ENCODE assay signal across 1 cellular context in the genomic region with DNA sequence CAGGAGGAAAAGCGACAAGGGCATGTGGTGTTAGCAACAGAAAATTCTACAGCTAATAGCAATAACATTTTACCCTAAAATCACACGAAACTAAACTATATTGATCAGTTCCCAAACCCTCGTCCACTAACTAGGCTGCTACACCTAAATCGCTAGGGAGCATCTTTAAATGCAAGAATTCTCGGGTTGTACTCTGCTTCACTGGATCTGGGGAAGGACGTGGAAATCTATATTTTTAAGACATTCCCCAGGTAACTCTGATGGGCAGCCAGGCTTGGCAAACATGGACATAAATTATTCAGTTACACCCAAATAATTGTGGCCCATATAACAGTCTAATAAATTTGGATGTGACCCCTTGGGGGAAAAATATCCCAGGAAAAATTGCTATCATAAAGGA.
TF ChIP-seq lines count a peak whose summit lies in the region.

No MANE protein-coding gene starts in this region.

TF ChIP-seq in GM23338, 12 proteins besides CTCF, POLR2A, EP300 and RAD21 (continued from another document):
- TF ChIP-seq, protein P1, sequence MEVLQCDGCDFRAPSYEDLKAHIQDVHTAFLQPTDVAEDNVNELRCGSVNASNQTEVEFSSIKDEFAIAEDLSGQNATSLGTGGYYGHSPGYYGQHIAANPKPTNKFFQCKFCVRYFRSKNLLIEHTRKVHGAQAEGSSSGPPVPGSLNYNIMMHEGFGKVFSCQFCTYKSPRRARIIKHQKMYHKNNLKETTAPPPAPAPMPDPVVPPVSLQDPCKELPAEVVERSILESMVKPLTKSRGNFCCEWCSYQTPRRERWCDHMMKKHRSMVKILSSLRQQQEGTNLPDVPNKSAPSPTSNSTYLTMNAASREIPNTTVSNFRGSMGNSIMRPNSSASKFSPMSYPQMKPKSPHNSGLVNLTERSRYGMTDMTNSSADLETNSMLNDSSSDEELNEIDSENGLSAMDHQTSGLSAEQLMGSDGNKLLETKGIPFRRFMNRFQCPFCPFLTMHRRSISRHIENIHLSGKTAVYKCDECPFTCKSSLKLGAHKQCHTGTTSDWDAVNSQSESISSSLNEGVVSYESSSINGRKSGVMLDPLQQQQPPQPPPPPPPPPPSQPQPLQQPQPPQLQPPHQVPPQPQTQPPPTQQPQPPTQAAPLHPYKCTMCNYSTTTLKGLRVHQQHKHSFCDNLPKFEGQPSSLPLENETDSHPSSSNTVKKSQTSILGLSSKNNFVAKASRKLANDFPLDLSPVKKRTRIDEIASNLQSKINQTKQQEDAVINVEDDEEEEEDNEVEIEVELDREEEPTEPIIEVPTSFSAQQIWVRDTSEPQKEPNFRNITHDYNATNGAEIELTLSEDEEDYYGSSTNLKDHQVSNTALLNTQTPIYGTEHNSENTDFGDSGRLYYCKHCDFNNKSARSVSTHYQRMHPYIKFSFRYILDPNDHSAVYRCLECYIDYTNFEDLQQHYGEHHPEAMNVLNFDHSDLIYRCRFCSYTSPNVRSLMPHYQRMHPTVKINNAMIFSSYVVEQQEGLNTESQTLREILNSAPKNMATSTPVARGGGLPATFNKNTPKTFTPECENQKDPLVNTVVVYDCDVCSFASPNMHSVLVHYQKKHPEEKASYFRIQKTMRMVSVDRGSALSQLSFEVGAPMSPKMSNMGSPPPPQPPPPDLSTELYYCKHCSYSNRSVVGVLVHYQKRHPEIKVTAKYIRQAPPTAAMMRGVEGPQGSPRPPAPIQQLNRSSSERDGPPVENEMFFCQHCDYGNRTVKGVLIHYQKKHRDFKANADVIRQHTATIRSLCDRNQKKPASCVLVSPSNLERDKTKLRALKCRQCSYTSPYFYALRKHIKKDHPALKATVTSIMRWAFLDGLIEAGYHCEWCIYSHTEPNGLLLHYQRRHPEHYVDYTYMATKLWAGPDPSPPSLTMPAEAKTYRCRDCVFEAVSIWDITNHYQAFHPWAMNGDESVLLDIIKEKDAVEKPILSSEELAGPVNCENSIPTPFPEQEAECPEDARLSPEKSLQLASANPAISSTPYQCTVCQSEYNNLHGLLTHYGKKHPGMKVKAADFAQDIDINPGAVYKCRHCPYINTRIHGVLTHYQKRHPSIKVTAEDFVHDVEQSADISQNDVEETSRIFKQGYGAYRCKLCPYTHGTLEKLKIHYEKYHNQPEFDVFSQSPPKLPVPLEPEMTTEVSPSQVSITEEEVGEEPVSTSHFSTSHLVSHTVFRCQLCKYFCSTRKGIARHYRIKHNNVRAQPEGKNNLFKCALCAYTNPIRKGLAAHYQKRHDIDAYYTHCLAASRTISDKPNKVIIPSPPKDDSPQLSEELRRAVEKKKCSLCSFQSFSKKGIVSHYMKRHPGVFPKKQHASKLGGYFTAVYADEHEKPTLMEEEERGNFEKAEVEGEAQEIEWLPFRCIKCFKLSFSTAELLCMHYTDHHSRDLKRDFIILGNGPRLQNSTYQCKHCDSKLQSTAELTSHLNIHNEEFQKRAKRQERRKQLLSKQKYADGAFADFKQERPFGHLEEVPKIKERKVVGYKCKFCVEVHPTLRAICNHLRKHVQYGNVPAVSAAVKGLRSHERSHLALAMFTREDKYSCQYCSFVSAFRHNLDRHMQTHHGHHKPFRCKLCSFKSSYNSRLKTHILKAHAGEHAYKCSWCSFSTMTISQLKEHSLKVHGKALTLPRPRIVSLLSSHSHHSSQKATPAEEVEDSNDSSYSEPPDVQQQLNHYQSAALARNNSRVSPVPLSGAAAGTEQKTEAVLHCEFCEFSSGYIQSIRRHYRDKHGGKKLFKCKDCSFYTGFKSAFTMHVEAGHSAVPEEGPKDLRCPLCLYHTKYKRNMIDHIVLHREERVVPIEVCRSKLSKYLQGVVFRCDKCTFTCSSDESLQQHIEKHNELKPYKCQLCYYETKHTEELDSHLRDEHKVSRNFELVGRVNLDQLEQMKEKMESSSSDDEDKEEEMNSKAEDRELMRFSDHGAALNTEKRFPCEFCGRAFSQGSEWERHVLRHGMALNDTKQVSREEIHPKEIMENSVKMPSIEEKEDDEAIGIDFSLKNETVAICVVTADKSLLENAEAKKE (CRISPR knock-in tag; IDR thresholded peaks at IDR 0.05): no peak
- no peak for TF ChIP-seq ZNF114 (CRISPR knock-in tag; IDR thresholded peaks at IDR 0.05)
